ENCODE assay signal across 2 cellular contexts in the genomic region with DNA sequence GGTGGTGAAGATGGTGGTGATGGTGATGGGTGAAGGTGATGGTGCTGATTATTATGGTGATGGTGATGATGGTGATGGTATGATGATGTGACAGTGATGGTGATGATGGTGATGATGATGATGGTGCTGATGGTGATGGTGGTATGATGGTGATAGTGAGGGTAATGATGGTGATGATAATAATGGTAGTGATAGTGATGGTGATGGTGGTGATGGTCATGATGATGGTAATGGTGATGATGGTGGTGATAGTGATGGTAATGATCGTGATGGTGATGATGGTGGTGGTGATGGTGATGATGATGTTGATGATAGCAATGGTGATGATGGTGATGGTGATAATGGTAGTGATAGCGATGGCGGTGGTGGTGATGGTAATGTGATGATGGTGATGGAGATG.
TF ChIP-seq lines count a peak whose summit lies in the region.

No MANE protein-coding gene starts in this region.

TF ChIP-seq in IMR-90, 13 proteins besides CTCF, POLR2A, EP300 and RAD21:
- TF ChIP-seq CEBPB (IDR thresholded peaks at IDR 0.05; ENCODE audit: low read depth, low read length) (no peak), FOS (IDR thresholded peaks at IDR 0.05; ENCODE audit: low read depth, low read length) (no peak), RCOR1 (IDR thresholded peaks at IDR 0.05; ENCODE audit: insufficient replicate concordance, low read length) (no peak)

TF ChIP-seq in H1, 55 proteins besides CTCF, POLR2A, EP300 and RAD21:
- no peak for TF ChIP-seq FOSL1 (IDR thresholded peaks at IDR 0.05; ENCODE audit: insufficient read depth, low read depth, low read length)
- no peak for TF ChIP-seq SP4 (IDR thresholded peaks at IDR 0.05; ENCODE audit: low read length)
- TF ChIP-seq JUN (IDR thresholded peaks at IDR 0.05; ENCODE audit: low read depth, low read length), result no peak
- TF ChIP-seq, protein P1, sequence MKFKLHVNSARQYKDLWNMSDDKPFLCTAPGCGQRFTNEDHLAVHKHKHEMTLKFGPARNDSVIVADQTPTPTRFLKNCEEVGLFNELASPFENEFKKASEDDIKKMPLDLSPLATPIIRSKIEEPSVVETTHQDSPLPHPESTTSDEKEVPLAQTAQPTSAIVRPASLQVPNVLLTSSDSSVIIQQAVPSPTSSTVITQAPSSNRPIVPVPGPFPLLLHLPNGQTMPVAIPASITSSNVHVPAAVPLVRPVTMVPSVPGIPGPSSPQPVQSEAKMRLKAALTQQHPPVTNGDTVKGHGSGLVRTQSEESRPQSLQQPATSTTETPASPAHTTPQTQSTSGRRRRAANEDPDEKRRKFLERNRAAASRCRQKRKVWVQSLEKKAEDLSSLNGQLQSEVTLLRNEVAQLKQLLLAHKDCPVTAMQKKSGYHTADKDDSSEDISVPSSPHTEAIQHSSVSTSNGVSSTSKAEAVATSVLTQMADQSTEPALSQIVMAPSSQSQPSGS (IDR thresholded peaks at IDR 0.05; ENCODE audit: low read length), result no peak
- no peak for TF ChIP-seq ASH2L (IDR thresholded peaks at IDR 0.05; ENCODE audit: low read length)
- TF ChIP-seq SP1 (IDR thresholded peaks at IDR 0.05; ENCODE audit: low read depth, low read length), result no peak
- no peak for TF ChIP-seq GABPA (IDR thresholded peaks at IDR 0.05; ENCODE audit: borderline replicate concordance, insufficient read depth, low read length)
- no peak for TF ChIP-seq TCF12 (IDR thresholded peaks at IDR 0.05; ENCODE audit: low read depth, low read length)
- no peak for TF ChIP-seq SP2 (IDR thresholded peaks at IDR 0.05; ENCODE audit: low read length)
- TF ChIP-seq CHD1 (IDR thresholded peaks at IDR 0.05; ENCODE audit: low read depth, low read length), result no peak
- no peak for TF ChIP-seq SIX5 (IDR thresholded peaks at IDR 0.05; ENCODE audit: low read depth, low read length)
